In genomic region chr2:230657906-230658305, GRCh38 we compare ENCODE assay signal across 16 cellular contexts. TPM values are rescaled to one million over a fixed set of nuclear protein-coding genes. Genes with fewer than 3 reads are reported as not detected.
DNase-seq lines count a peak whose midpoint lies in the region; ATAC-seq and TF ChIP-seq lines count a peak whose summit lies in the region.
"Had no signal": no experiment of that assay in that cellular context is flagged by ENCODE, and none has a peak within 500 bp of the region (broad histone marks: within the 10 kb centered on the region; RNA-seq: fewer than 3 reads in every experiment).

No MANE protein-coding gene starts in this region.

- POLR2A ChIA-PET in activated naive CD8-positive, alpha-beta T cell treated with anti-CD3 and anti-CD28 coated beads, Interleukin-2, amount 10 ng/mL, durations not matched to agents 7 days and 5 days (lab: Charles Lee): interaction anchor here (0.6 to 7.2 kb wide), 11 partner anchors 9 to 438 kb away, joined by 3 to 111 read pairs (median 15); partner anchors contain the start of genes CAB39 and SP110

- no peak for TF ChIP-seq POLR2A in NB4 (IDR thresholded peaks at IDR 0.05; ENCODE audit: extremely low read depth, insufficient read length)

- no peaks in the 10 kb centered on the region for H3K36me3 Mint-ChIP-seq in activated naive CD4-positive, alpha-beta T cell treated with anti-CD3 and anti-CD28 coated beads, Interleukin-2, amount 50 U/mL, for 24 hours
- H3K36me3 Mint-ChIP-seq in activated naive CD8-positive, alpha-beta T cell treated with anti-CD3 and anti-CD28 coated beads, Interleukin-2, amount 10 ng/mL, durations not matched to agents 7 days and 5 days: peaks cover 9% of the 10 kb centered on the region
- H3K36me3 Mint-ChIP-seq in stimulated activated memory B cell treated with anti-CD40 and anti-IgM and Interleukin-4, amounts not matched to agents 10 μg/mL and 1 μg/mL and 100 μg/mL, for 72 hours: no peaks in the 10 kb centered on the region

- TF ChIP-seq CTCF in NB4 (IDR thresholded peaks at IDR 0.05; ENCODE audit: low read depth, low read length): no peak

- H3K27ac Mint-ChIP-seq in activated naive CD4-positive, alpha-beta T cell treated with anti-CD3 and anti-CD28 coated beads, Interleukin-2, amount 50 U/mL, for 24 hours: peak overlapping the region; percentile 51
- H3K27ac Mint-ChIP-seq in activated naive CD8-positive, alpha-beta T cell treated with anti-CD3 and anti-CD28 coated beads, Interleukin-2, amount 10 ng/mL, durations not matched to agents 7 days and 5 days: peak overlapping the region; percentile 98
- peak overlapping the region; percentile 89 for H3K27ac Mint-ChIP-seq in stimulated activated memory B cell treated with anti-CD40 and anti-IgM and Interleukin-4, amounts not matched to agents 10 μg/mL and 1 μg/mL and 100 μg/mL, for 72 hours

- peaks cover 77% of the 10 kb centered on the region for H3K4me1 Mint-ChIP-seq in activated naive CD4-positive, alpha-beta T cell treated with anti-CD3 and anti-CD28 coated beads, Interleukin-2, amount 50 U/mL, for 24 hours
- H3K4me1 Mint-ChIP-seq in activated naive CD8-positive, alpha-beta T cell treated with anti-CD3 and anti-CD28 coated beads, Interleukin-2, amount 10 ng/mL, durations not matched to agents 7 days and 5 days: peaks cover 66% of the 10 kb centered on the region
- H3K4me1 Mint-ChIP-seq in stimulated activated memory B cell treated with anti-CD40 and anti-IgM and Interleukin-4, amounts not matched to agents 10 μg/mL and 1 μg/mL and 100 μg/mL, for 72 hours: peaks cover 69% of the 10 kb centered on the region

- DNase-seq in activated naive CD4-positive, alpha-beta T cell treated with anti-CD3 and anti-CD28 coated beads, Interleukin-2, amount 50 U/mL, for 16 hours: no peak
- DNase-seq in NB4 (ENCODE audit: low read depth) (no peak), SW 1271 (lab: John Stamatoyannopoulos, UW) (no peak), glomerular visceral epithelial cell (ENCODE audit: extremely low spot score) (no peak)
- DNase-seq in activated naive CD8-positive, alpha-beta T cell treated with anti-CD3 and anti-CD28 coated beads, Interleukin-2, amount 10 ng/mL, durations not matched to agents 7 days and 5 days: no peak
- DNase-seq: body of pancreas, cortex of kidney, gastrocnemius medialis, KBM-7, left cardiac atrium, NCI-H1048, NCI-H2029 treated with DMSO at 0.1 percent for 48 hours, pancreas had no signal

- no peaks in the 10 kb centered on the region for H3K9me3 Mint-ChIP-seq in activated naive CD4-positive, alpha-beta T cell treated with anti-CD3 and anti-CD28 coated beads, Interleukin-2, amount 50 U/mL, for 24 hours
- no peaks in the 10 kb centered on the region for H3K9me3 Mint-ChIP-seq in activated naive CD8-positive, alpha-beta T cell treated with anti-CD3 and anti-CD28 coated beads, Interleukin-2, amount 10 ng/mL, durations not matched to agents 7 days and 5 days
- no peaks in the 10 kb centered on the region for H3K9me3 Mint-ChIP-seq in stimulated activated memory B cell treated with anti-CD40 and anti-IgM and Interleukin-4, amounts not matched to agents 10 μg/mL and 1 μg/mL and 100 μg/mL, for 72 hours

- peak overlapping the region; percentile 61 for H3K4me3 ChIP-seq in NB4 (ENCODE audit: low read depth, low read length)
- H3K4me3 ChIP-seq: body of pancreas, gastrocnemius medialis, pancreas had no signal

- no peak for ATAC-seq in activated naive CD8-positive, alpha-beta T cell treated with anti-CD3 and anti-CD28 coated beads, Interleukin-2, amount 10 ng/mL, durations not matched to agents 7 days and 5 days (ENCODE audit: low read depth)
- ATAC-seq in stimulated activated memory B cell treated with anti-CD40 and anti-IgM and Interleukin-4, amounts not matched to agents 10 μg/mL and 1 μg/mL and 100 μg/mL, for 72 hours: no peak
- ATAC-seq in HG03175 (IDR thresholded peaks at IDR 0.05; ENCODE audit: unreplicated experiment): no peak
- ATAC-seq: body of pancreas, gastrocnemius medialis, left cardiac atrium, pancreas had no signal

- H3K4me3 Mint-ChIP-seq in activated naive CD4-positive, alpha-beta T cell treated with anti-CD3 and anti-CD28 coated beads, Interleukin-2, amount 50 U/mL, for 24 hours: no peak overlapping the region
- peak overlapping the region; percentile 93 for H3K4me3 Mint-ChIP-seq in activated naive CD8-positive, alpha-beta T cell treated with anti-CD3 and anti-CD28 coated beads, Interleukin-2, amount 10 ng/mL, durations not matched to agents 7 days and 5 days
- peak overlapping the region; percentile 34 for H3K4me3 Mint-ChIP-seq in stimulated activated memory B cell treated with anti-CD40 and anti-IgM and Interleukin-4, amounts not matched to agents 10 μg/mL and 1 μg/mL and 100 μg/mL, for 72 hours

- no peaks in the 10 kb centered on the region for H3K27me3 Mint-ChIP-seq in activated naive CD4-positive, alpha-beta T cell treated with anti-CD3 and anti-CD28 coated beads, Interleukin-2, amount 50 U/mL, for 24 hours
- H3K27me3 Mint-ChIP-seq in activated naive CD8-positive, alpha-beta T cell treated with anti-CD3 and anti-CD28 coated beads, Interleukin-2, amount 10 ng/mL, durations not matched to agents 7 days and 5 days: no peaks in the 10 kb centered on the region
- no peaks in the 10 kb centered on the region for H3K27me3 Mint-ChIP-seq in stimulated activated memory B cell treated with anti-CD40 and anti-IgM and Interleukin-4, amounts not matched to agents 10 μg/mL and 1 μg/mL and 100 μg/mL, for 72 hours

RNA-seq across cellular contexts. Expression of gene CAB39, which starts 54.7 kb away (rescaled TPM):
- 100 to 1,000 TPM; 138 to 143 TPM for total RNA-seq in activated naive CD8-positive, alpha-beta T cell treated with anti-CD3 and anti-CD28 coated beads, Interleukin-2, amount 10 ng/mL, durations not matched to agents 7 days and 5 days
